30 cellular contexts compared by ENCODE assay signal in genomic region chr6:108482559-108482958, GRCh38.
DNase-seq lines count a peak whose midpoint lies in the region; ATAC-seq, FAIRE-seq and TF ChIP-seq lines count a peak whose summit lies in the region.
"Had no signal": no experiment of that assay in that cellular context is flagged by ENCODE, and none has a peak within 500 bp of the region (broad histone marks: within the 10 kb centered on the region; RNA-seq: fewer than 3 reads in every experiment).

No MANE protein-coding gene starts in this region.

- no peak for TF ChIP-seq RAD21 in HepG2 (CRISPR knock-in tag; IDR thresholded peaks at IDR 0.05)
- TF ChIP-seq RAD21 in neural cell (conservative IDR thresholded peaks at IDR 0.05), result no peak

- TF ChIP-seq CTCF in HepG2 (CRISPR knock-in tag; IDR thresholded peaks at IDR 0.05), result no peak
- TF ChIP-seq CTCF in right lobe of liver (IDR thresholded peaks at IDR 0.05), result no peak
- TF ChIP-seq CTCF in neural cell (IDR thresholded peaks at IDR 0.05; ENCODE audit: poor library complexity, severe bottlenecking), result no peak

- no peaks in the 10 kb centered on the region for H3F3A ChIP-seq in neural cell (ENCODE audit: insufficient read depth, low read length, poor library complexity, severe bottlenecking)

- H2AFZ ChIP-seq in HepG2 (ENCODE audit: low read length) (no peak overlapping the region), neural cell (ENCODE audit: low read depth, low read length) (no peak overlapping the region)

- WGBS in HepG2 (ENCODE audit: low lambda C conversion rate), result 81% methylated on average over 2 of the region's 2 CpGs
- 81% methylated on average over 2 of the region's 2 CpGs for WGBS in right lobe of liver (ENCODE audit: insufficient coverage, low coverage, low lambda C conversion rate, missing lambda C conversion rate)

- no peaks in the 10 kb centered on the region for H3K36me3 ChIP-seq in HepG2 (replicated peaks in 1 of 2; ENCODE audit: control insufficient read depth in 1 of 2, insufficient read depth in 2 of 2, low read length in 2 of 2)
- no peaks in the 10 kb centered on the region for H3K36me3 ChIP-seq in right lobe of liver
- H3K36me3 ChIP-seq in neural cell (ENCODE audit: insufficient read depth, low read length), result no peaks in the 10 kb centered on the region
- H3K36me3 ChIP-seq: BE2C had no signal

- H4K20me1 ChIP-seq in HepG2 (ENCODE audit: insufficient read depth, low read length) (no peaks in the 10 kb centered on the region), neural cell (ENCODE audit: insufficient read depth) (no peaks in the 10 kb centered on the region)
- H4K20me1 ChIP-seq: BLaER1; BLaER1 treated with 17β-estradiol and CSF1 and Interleukin-3, amounts not matched to agents 10 nM and 100 nM had no signal

- CTCF ChIA-PET in HepG2 (lab: Yijun Ruan, JAX; ENCODE audit: low intra/inter-chr PET ratio, low total read pairs), result no interaction called here

- BruUV-seq in HepG2 (replicated peaks; lab: Mats Ljungman, UMichigan), result no TSS peak

- ATAC-seq in HepG2 (no peak), right lobe of liver (no peak)
- ATAC-seq: A549; CD8-positive, alpha-beta T cell had no signal

- TF ChIP-seq EP300 in HepG2 (IDR thresholded peaks at IDR 0.05; ENCODE audit: low read depth in 2 of 2, low read length in 2 of 2) (no peak), HepG2 (CRISPR knock-in tag; IDR thresholded peaks at IDR 0.05; ENCODE audit: borderline replicate concordance) (no peak), neural cell (conservative IDR thresholded peaks at IDR 0.05; ENCODE audit: poor library complexity, severe bottlenecking) (peak; percentile 45)

- no peak overlapping the region for H3K4me3 ChIP-seq in HepG2 (replicated peaks in 1 of 3; ENCODE audit: insufficient read depth in 1 of 3, low read depth in 2 of 3, low read length in 3 of 3)
- H3K4me3 ChIP-seq in right lobe of liver, result no peak overlapping the region
- H3K4me3 ChIP-seq in neural cell (ENCODE audit: low read length), result no peak overlapping the region
- H3K4me3 ChIP-seq: A549; BLaER1; BLaER1 treated with 17β-estradiol and CSF1 and Interleukin-3, amounts not matched to agents 10 nM and 100 nM had no signal

- POLR2A ChIA-PET in HepG2 (lab: Yijun Ruan, JAX), result no interaction called here

- FAIRE-seq in HepG2 (lab: Jason Lieb, UNC), result no peak
- FAIRE-seq: A549, D721Med had no signal

- no peaks in the 10 kb centered on the region for H3K79me2 ChIP-seq in HepG2 (ENCODE audit: insufficient read depth, low read length)
- H3K79me2 ChIP-seq in neural cell (replicated peaks; ENCODE audit: insufficient read depth, low read length), result no peaks in the 10 kb centered on the region

- H3K27ac ChIP-seq in HepG2 (ENCODE audit: extremely low read length, insufficient read depth, low read length) (no peak overlapping the region), right lobe of liver (no peak overlapping the region), neural cell (ENCODE audit: low read length) (no peak overlapping the region)
- H3K27ac ChIP-seq: 22Rv1; A549; BLaER1; BLaER1 treated with 17β-estradiol and CSF1 and Interleukin-3, amounts not matched to agents 10 nM and 100 nM; C4-2B had no signal

- H3K9me2 ChIP-seq in neural cell (ENCODE audit: insufficient read depth, low read length), result no peaks in the 10 kb centered on the region

- DNase-seq in HepG2 (ENCODE audit: low spot score) (no peak), right lobe of liver (no peak), midbrain (lab: John Stamatoyannopoulos, UW) (no peak)
- DNase-seq: 8988T; ACHN; AML-193; BE2C; C1 segment of cervical spinal cord; Caco-2; Calu3; CD4-positive, alpha-beta memory T cell; CD4-positive, alpha-beta T cell; CD4-positive, CD25-positive, alpha-beta regulatory T cell; CD8-positive, alpha-beta memory T cell; CD8-positive, alpha-beta T cell; COR-L47; DMS 273 treated with DMSO at 0.1 percent for 48 hours; DMS153; DMS53; DMS79; DMS79 treated with DMSO at 0.1 percent for 48 hours; DND-41; EL had no signal

- H3K4me1 ChIP-seq in HepG2 (ENCODE audit: insufficient read depth, low read length) (no peaks in the 10 kb centered on the region), right lobe of liver (no peaks in the 10 kb centered on the region)
- H3K4me1 ChIP-seq: A549; BE2C; BLaER1; BLaER1 treated with 17β-estradiol and CSF1 and Interleukin-3, amounts not matched to agents 10 nM and 100 nM; Caco-2 had no signal

- H3K9me3 ChIP-seq in HepG2 (ENCODE audit: low read length), result no peaks in the 10 kb centered on the region
- no peaks in the 10 kb centered on the region for H3K9me3 ChIP-seq in right lobe of liver
- H3K9me3 ChIP-seq in neural cell (ENCODE audit: low read length), result no peaks in the 10 kb centered on the region
- H3K9me3 ChIP-seq: A549, BE2C, Caco-2 had no signal

- H3K9ac ChIP-seq in HepG2 (ENCODE audit: insufficient read depth, low read depth, low read length) (no peak overlapping the region), neural cell (ENCODE audit: low read length) (no peak overlapping the region)
- H3K9ac ChIP-seq: BLaER1; BLaER1 treated with 17β-estradiol and CSF1 and Interleukin-3, amounts not matched to agents 10 nM and 100 nM had no signal

- H3K4me2 ChIP-seq in HepG2 (ENCODE audit: low read depth, low read length) (no peak overlapping the region), neural cell (ENCODE audit: low read length) (no peak overlapping the region)
- H3K4me2 ChIP-seq: A549; BLaER1; BLaER1 treated with 17β-estradiol and CSF1 and Interleukin-3, amounts not matched to agents 10 nM and 100 nM had no signal

- H3K27me3 ChIP-seq in HepG2 (ENCODE audit: control insufficient read depth in 1 of 2, insufficient read depth in 2 of 2, low read length in 2 of 2) (no peaks in the 10 kb centered on the region), right lobe of liver (no peaks in the 10 kb centered on the region), neural cell (ENCODE audit: insufficient read depth, low read depth, low read length) (no peaks in the 10 kb centered on the region)
- H3K27me3 ChIP-seq: BE2C; BLaER1; BLaER1 treated with 17β-estradiol and CSF1 and Interleukin-3, amounts not matched to agents 10 nM and 100 nM had no signal

- no peak for TF ChIP-seq POLR2A in HepG2 (IDR thresholded peaks at IDR 0.05; ENCODE audit: insufficient read depth in 1 of 2, low read depth in 2 of 2, low read length in 2 of 2)
- TF ChIP-seq POLR2A in right lobe of liver (IDR thresholded peaks at IDR 0.05), result no peak

- in situ Hi-C loops in HepG2 (cut with HindIII; ENCODE audit: extremely low pct_ligation_motif_present, low pct_unique_long_range_greater_than_20kb), result no loop called here

- intact Hi-C loops in HepG2 (cut with micrococcal nuclease; ENCODE audit: unreplicated experiment), result no loop called here
- intact Hi-C loops in right lobe of liver (cut with DNase I), result no loop called here

TF ChIP-seq in HepG2, 621 proteins besides CTCF, POLR2A, EP300 and RAD21 (continues in another document):
- TF ChIP-seq MAFK (conservative IDR thresholded peaks at IDR 0.05 in 1 of 2, IDR thresholded peaks at IDR 0.05 in 1 of 2; ENCODE audit: low read length in 2 of 2), result peak; percentile 21 to 28; a peak in 1 of 4 replicates
- 0 out of 2 replicates have a peak, but pooled peaks have one; percentile 11 for TF ChIP-seq MAFF (IDR thresholded peaks at IDR 0.05; ENCODE audit: low read depth, low read length)
- TF ChIP-seq CREB1 (IDR thresholded peaks at IDR 0.05), result no peak
- TF ChIP-seq CREB1 (CRISPR knock-in tag; IDR thresholded peaks at IDR 0.05), result no peak
- TF ChIP-seq SUZ12 (IDR thresholded peaks at IDR 0.05; ENCODE audit: low read depth, low read length), result no peak
- no peak for TF ChIP-seq MTA1 (CRISPR knock-in tag; IDR thresholded peaks at IDR 0.05; ENCODE audit: borderline replicate concordance)

TF ChIP-seq in neural cell, 6 proteins besides CTCF, POLR2A, EP300 and RAD21:
- TF ChIP-seq REST (IDR thresholded peaks at IDR 0.05; ENCODE audit: borderline replicate concordance), result peak; percentile 80
- peak; percentile 66 for TF ChIP-seq POLR2AphosphoS5 (IDR thresholded peaks at IDR 0.05)
- TF ChIP-seq SMC3 (conservative IDR thresholded peaks at IDR 0.05; ENCODE audit: poor library complexity), result no peak
